Comparison of ENCODE assay signal across 1 cellular context in the genomic region with DNA sequence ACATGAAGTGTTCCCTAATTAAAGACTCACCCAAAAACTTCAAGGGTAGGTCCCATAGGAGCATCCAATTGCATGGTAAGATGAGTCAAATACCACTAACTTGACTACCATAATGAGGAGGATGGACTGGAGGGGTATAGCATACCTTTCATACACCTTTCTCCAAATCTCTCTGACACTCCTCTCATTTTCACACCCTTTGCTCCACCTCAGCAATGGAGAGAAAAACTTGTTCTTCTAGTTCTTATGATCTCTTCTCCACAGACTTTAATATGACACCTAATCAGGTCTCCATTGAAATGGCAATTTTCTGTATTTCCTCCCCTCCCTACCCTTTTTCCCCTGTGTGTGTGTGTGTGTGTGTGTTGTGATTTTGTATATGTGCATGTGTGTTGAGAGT.
A peak's percentile ranks its signal among the peaks of the same experiment; 100 is the strongest.
TF ChIP-seq lines count a peak whose summit lies in the region.

No MANE protein-coding gene starts in this region.

TF ChIP-seq in HCT116, 20 proteins besides CTCF, POLR2A, EP300 and RAD21 (continued from another document):
- no peak for TF ChIP-seq YY1 (IDR thresholded peaks at IDR 0.05; ENCODE audit: extremely low read depth, insufficient replicate concordance, low read depth, low read length)
- no peak for TF ChIP-seq EZH2 (IDR thresholded peaks at IDR 0.05)
- TF ChIP-seq TCF7L2 (IDR thresholded peaks at IDR 0.05; ENCODE audit: borderline replicate concordance, extremely low read depth, insufficient read depth, insufficient read length): no peak
- TF ChIP-seq, protein P1, sequence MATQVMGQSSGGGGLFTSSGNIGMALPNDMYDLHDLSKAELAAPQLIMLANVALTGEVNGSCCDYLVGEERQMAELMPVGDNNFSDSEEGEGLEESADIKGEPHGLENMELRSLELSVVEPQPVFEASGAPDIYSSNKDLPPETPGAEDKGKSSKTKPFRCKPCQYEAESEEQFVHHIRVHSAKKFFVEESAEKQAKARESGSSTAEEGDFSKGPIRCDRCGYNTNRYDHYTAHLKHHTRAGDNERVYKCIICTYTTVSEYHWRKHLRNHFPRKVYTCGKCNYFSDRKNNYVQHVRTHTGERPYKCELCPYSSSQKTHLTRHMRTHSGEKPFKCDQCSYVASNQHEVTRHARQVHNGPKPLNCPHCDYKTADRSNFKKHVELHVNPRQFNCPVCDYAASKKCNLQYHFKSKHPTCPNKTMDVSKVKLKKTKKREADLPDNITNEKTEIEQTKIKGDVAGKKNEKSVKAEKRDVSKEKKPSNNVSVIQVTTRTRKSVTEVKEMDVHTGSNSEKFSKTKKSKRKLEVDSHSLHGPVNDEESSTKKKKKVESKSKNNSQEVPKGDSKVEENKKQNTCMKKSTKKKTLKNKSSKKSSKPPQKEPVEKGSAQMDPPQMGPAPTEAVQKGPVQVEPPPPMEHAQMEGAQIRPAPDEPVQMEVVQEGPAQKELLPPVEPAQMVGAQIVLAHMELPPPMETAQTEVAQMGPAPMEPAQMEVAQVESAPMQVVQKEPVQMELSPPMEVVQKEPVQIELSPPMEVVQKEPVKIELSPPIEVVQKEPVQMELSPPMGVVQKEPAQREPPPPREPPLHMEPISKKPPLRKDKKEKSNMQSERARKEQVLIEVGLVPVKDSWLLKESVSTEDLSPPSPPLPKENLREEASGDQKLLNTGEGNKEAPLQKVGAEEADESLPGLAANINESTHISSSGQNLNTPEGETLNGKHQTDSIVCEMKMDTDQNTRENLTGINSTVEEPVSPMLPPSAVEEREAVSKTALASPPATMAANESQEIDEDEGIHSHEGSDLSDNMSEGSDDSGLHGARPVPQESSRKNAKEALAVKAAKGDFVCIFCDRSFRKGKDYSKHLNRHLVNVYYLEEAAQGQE (IDR thresholded peaks at IDR 0.05; ENCODE audit: low read depth): no peak
- TF ChIP-seq, protein P2, sequence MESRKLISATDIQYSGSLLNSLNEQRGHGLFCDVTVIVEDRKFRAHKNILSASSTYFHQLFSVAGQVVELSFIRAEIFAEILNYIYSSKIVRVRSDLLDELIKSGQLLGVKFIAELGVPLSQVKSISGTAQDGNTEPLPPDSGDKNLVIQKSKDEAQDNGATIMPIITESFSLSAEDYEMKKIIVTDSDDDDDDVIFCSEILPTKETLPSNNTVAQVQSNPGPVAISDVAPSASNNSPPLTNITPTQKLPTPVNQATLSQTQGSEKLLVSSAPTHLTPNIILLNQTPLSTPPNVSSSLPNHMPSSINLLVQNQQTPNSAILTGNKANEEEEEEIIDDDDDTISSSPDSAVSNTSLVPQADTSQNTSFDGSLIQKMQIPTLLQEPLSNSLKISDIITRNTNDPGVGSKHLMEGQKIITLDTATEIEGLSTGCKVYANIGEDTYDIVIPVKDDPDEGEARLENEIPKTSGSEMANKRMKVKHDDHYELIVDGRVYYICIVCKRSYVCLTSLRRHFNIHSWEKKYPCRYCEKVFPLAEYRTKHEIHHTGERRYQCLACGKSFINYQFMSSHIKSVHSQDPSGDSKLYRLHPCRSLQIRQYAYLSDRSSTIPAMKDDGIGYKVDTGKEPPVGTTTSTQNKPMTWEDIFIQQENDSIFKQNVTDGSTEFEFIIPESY (IDR thresholded peaks at IDR 0.05; ENCODE audit: extremely low read depth, insufficient replicate concordance, low read length): no peak
- TF ChIP-seq, protein P3, sequence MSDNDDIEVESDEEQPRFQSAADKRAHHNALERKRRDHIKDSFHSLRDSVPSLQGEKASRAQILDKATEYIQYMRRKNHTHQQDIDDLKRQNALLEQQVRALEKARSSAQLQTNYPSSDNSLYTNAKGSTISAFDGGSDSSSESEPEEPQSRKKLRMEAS (IDR thresholded peaks at IDR 0.05): peak; percentile 25; the same call in 1 of the 2 replicates
- TF ChIP-seq ZNF274 (IDR thresholded peaks at IDR 0.05; ENCODE audit: low read depth, low read length): no peak
